Comparison of ENCODE assay signal across 8 cellular contexts in the genomic region with DNA sequence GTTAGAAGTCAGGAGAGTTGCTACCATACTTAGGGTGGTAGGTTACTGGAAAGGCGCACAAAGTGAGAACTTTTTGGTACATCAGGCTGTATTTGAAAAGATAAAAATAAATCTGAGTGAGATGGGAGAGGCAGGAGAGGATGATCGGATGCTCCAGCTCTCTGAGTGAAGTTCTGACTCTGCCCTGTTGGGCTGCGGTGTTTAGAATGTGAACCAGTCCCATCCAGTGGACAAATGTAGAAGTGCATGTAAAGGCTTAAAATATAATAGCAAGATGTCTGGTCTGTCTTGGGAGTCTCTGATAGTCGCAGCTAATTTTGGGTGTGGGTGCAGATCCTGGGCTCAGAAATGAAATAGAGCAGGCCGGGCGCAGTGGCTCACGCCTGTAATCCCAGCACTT. TPM values are rescaled to one million over a fixed set of nuclear protein-coding genes. Genes with fewer than 3 reads are reported as not detected.
DNase-seq lines count a peak whose midpoint lies in the region; ATAC-seq and TF ChIP-seq lines count a peak whose summit lies in the region.

No MANE protein-coding gene starts in this region.

- POLR2A ChIA-PET in BJ (lab: Charles Lee) = no interaction called here

- TF ChIP-seq POLR2A in erythroblast (IDR thresholded peaks at IDR 0.05; ENCODE audit: low read length) = no peak

- no peaks in the 10 kb centered on the region for H3K27me3 Mint-ChIP-seq in naive B cell

- TF ChIP-seq CTCF in BJ (IDR thresholded peaks at IDR 0.05; ENCODE audit: insufficient read depth, low read depth, low read length) (peak; percentile 77), WERI-Rb-1 (IDR thresholded peaks at IDR 0.05; ENCODE audit: low read depth, low read length) (peak; percentile 65)

- H3K4me3 Mint-ChIP-seq in naive B cell = peak overlapping the region in 3 of 8 donors; percentile 2 to 53 (median 48)

- ATAC-seq in GM18502 (IDR thresholded peaks at IDR 0.05; ENCODE audit: poor library complexity, unreplicated experiment) (peak; percentile 90), HG02840 (IDR thresholded peaks at IDR 0.05; ENCODE audit: low FRiP score, unreplicated experiment) (peak; percentile 79), naive B cell (ENCODE audit: low read depth in 2 of 2) (peak; percentile 98 to 99)

- H3K9me3 Mint-ChIP-seq in naive B cell = no peaks in the 10 kb centered on the region

- 0 out of 2 replicates have a peak, but pooled peaks cover 2% of the 10 kb centered on the region for H3K27me3 ChIP-seq in BJ (ENCODE audit: control insufficient read depth, insufficient read depth, low read length)
- H3K27me3 ChIP-seq in WERI-Rb-1 (ENCODE audit: insufficient read depth, low read depth, severe bottlenecking) = no peaks in the 10 kb centered on the region

- H3K4me1 Mint-ChIP-seq in naive B cell = peaks cover 7 to 22% (median 19%) of the 10 kb centered on the region in 3 donors

- H3K36me3 Mint-ChIP-seq in naive B cell = no peaks in the 10 kb centered on the region

- peak overlapping the region in 4 of 6 donors; percentile 18 to 82 (median 38) for H3K27ac Mint-ChIP-seq in naive B cell

- DNase-seq in BJ (ENCODE audit: low read depth) (peak; percentile 9), NCI-H1694 treated with DMSO at 0.1 percent for 48 hours (lab: John Stamatoyannopoulos, UW) (peak; percentile 21), WERI-Rb-1 (peak; percentile 51), erythroblast (lab: John Stamatoyannopoulos, UW) (peak; percentile 86 to 87), naive B cell (peak; percentile 55), KG1 (lab: John Stamatoyannopoulos, UW) (no peak)

- H3K36me3 ChIP-seq in BJ (ENCODE audit: control insufficient read depth, insufficient read depth, low read length) (no peaks in the 10 kb centered on the region), WERI-Rb-1 (no peaks in the 10 kb centered on the region)

- no peak overlapping the region for H3K27ac ChIP-seq in WERI-Rb-1

- H3K4me3 ChIP-seq in BJ (ENCODE audit: low read depth, low read length) (no peak overlapping the region), WERI-Rb-1 (ENCODE audit: low read depth, low read length) (no peak overlapping the region)

- no peaks in the 10 kb centered on the region for H3K9me3 ChIP-seq in WERI-Rb-1 (ENCODE audit: severe bottlenecking)

- CTCF ChIA-PET in BJ (lab: Yijun Ruan, JAX) = interaction anchor here (0.6 to 2.4 kb wide), 25 partner anchors 9 to 94 kb away, joined by 3 to 28 read pairs (median 4); a partner anchor contains a TSS

RNA-seq across cellular contexts. Expression of a gene that starts 30.4 kb away (rescaled TPM):
- polyA plus RNA-seq in BJ (2011; rRNA removed) (0.15 TPM in 1 of 2 replicates, not detected in the other), naive B cell (ENCODE audit: low read depth in 6 of 6) (under 1 TPM in 4 of 6 donors, not detected in 2; 0.10 to 0.28 (median 0.20) TPM)
- polyA minus RNA-seq in BJ (2011; rRNA and poly(A)+ RNA removed) = 0.51 TPM in 1 of 2 replicates, not detected in the other

RNA-seq across cellular contexts. Expression of a gene that starts 35.3 kb away (rescaled TPM):
- polyA plus RNA-seq in BJ (2011; rRNA removed) (51.1 and 144 TPM in 2 replicates), naive B cell (ENCODE audit: low read depth in 6 of 6) (10 to 100 TPM; 47.7 to 83.7 (median 65.3) TPM)
- 12.7 and 17.1 TPM in 2 replicates for polyA minus RNA-seq in BJ (2011; rRNA and poly(A)+ RNA removed)

RNA-seq across cellular contexts. Expression of a gene that starts 36.1 kb away (rescaled TPM):
- polyA plus RNA-seq in BJ (2011; rRNA removed) (not detected in 2 replicates), naive B cell (ENCODE audit: low read depth in 6 of 6) (not detected)
- polyA minus RNA-seq in BJ (2011; rRNA and poly(A)+ RNA removed) = not detected in 2 replicates
